ENCODE assay signal across 17 cellular contexts in genomic region chr14:81363746-81364400, GRCh38. TPM values are rescaled to one million over a fixed set of nuclear protein-coding genes. Genes with fewer than 3 reads are reported as not detected.
DNase-seq lines count a peak whose midpoint lies in the region; FAIRE-seq and TF ChIP-seq lines count a peak whose summit lies in the region.
"Had no signal": no experiment of that assay in that cellular context is flagged by ENCODE, and none has a peak within 500 bp of the region (broad histone marks: within the 10 kb centered on the region; RNA-seq: fewer than 3 reads in every experiment).

No MANE protein-coding gene starts in this region.

- no peak overlapping the region for H3K18ac ChIP-seq in mesenchymal stem cell (ENCODE audit: low read depth in 1 of 2, low read length in 2 of 2)

- no peak overlapping the region for H4K8ac ChIP-seq in mesenchymal stem cell (ENCODE audit: low read length)

- H3K36me3 ChIP-seq in mesenchymal stem cell (ENCODE audit: control insufficient read depth in 1 of 2, insufficient read depth in 2 of 2, low read depth in 1 of 2, low read length in 2 of 2) (peaks cover 0 to 12% of the 10 kb centered on the region in 2 experiments), small intestine (ENCODE audit: control insufficient read depth in 2 of 2, insufficient read depth in 2 of 2, low read length in 2 of 2) (no peaks in the 10 kb centered on the region), esophagus muscularis mucosa (no peaks in the 10 kb centered on the region)
- H3K36me3 ChIP-seq: tibial artery had no signal

- DNase-seq in DMS 273 treated with DMSO at 0.1 percent for 48 hours (lab: John Stamatoyannopoulos, UW), result peak; percentile 89
- DNase-seq in NCI-H2171 (lab: John Stamatoyannopoulos, UW), result peak; percentile 77
- no peak for DNase-seq in mesenchymal stem cell
- no peak for DNase-seq in NCI-H146 (lab: John Stamatoyannopoulos, UW)
- DNase-seq in small intestine, result no peak
- DNase-seq in SIG-M5 treated with dmso at 0.1 percent for 504 hours (lab: John Stamatoyannopoulos, UW; ENCODE audit: unreplicated experiment), result no peak
- DNase-seq in esophagus muscularis mucosa (ENCODE audit: extremely low spot score), result no peak
- DNase-seq: activated CD4-positive, alpha-beta T cell treated with anti-CD3 and anti-CD28 coated beads, Interleukin-2, amount 50 U/mL, for 48 hours; activated T-cell treated with anti-CD3 and anti-CD28 coated beads, Interleukin-2, amount 50 U/mL, for 48 hours; DND-41; glutamatergic neuron; NCI-H2029; SHP77 treated with DMSO at 0.1 percent for 48 hours; stimulated activated CD4-positive, alpha-beta T cell treated with anti-CD3 and anti-CD28 coated beads, Interleukin-4, amount 100 ng/mL, for 4 hours; tibial artery had no signal

- no peak overlapping the region for H3K4ac ChIP-seq in mesenchymal stem cell (ENCODE audit: low read depth in 1 of 2, low read length in 2 of 2)

- TF ChIP-seq EP300 in esophagus muscularis mucosa (IDR thresholded peaks at IDR 0.05), result no peak

- no peak overlapping the region for H3K23ac ChIP-seq in mesenchymal stem cell (ENCODE audit: low read length in 2 of 2)

- FAIRE-seq in small intestine (lab: Jason Lieb, UNC), result no peak

- H2BK120ac ChIP-seq in mesenchymal stem cell (ENCODE audit: low read depth, low read length), result no peak overlapping the region

- H3K27me3 Mint-ChIP-seq in brain, result no peaks in the 10 kb centered on the region

- no peak overlapping the region for H2AK5ac ChIP-seq in mesenchymal stem cell (ENCODE audit: low read length, severe bottlenecking)

- intact Hi-C loops in esophagus muscularis mucosa (cut with DNase I), result no loop called here

- no peak overlapping the region for H3K4me2 ChIP-seq in mesenchymal stem cell (ENCODE audit: low read length, poor library complexity, severe bottlenecking)

- H3K27ac ChIP-seq in mesenchymal stem cell (ENCODE audit: low read length, poor library complexity, severe bottlenecking) (no peak overlapping the region), small intestine (ENCODE audit: low read depth in 1 of 2, low read length in 1 of 2) (no peak overlapping the region), esophagus muscularis mucosa (replicated peaks in 1 of 4) (peak overlapping the region in 1 of 4 donors; percentile 5)

- H2BK15ac ChIP-seq in mesenchymal stem cell (ENCODE audit: low read depth, poor library complexity, severe bottlenecking), result no peak overlapping the region

- H3K4me3 ChIP-seq in mesenchymal stem cell (ENCODE audit: insufficient read depth in 1 of 2, low read depth in 1 of 2, low read length in 2 of 2), result peak overlapping the region in 1 of 2 experiments; percentile 46
- H3K4me3 ChIP-seq in small intestine (ENCODE audit: low read depth in 1 of 2, low read length in 2 of 2), result no peak overlapping the region
- H3K4me3 ChIP-seq in esophagus muscularis mucosa, result no peak overlapping the region
- H3K4me3 ChIP-seq: tibial artery had no signal

- H4K91ac ChIP-seq in mesenchymal stem cell (ENCODE audit: low read length), result no peak overlapping the region

- no peak overlapping the region for H2BK12ac ChIP-seq in mesenchymal stem cell (ENCODE audit: low read length in 2 of 2)

- TF ChIP-seq CTCF in brain (conservative IDR thresholded peaks at IDR 0.05), result no peak
- no peak for TF ChIP-seq CTCF in esophagus muscularis mucosa (IDR thresholded peaks at IDR 0.05)

- peaks cover 0 to 3% (median 0%) of the 10 kb centered on the region in 5 experiments for H3K9me3 Mint-ChIP-seq in brain
- H3K9me3 Mint-ChIP-seq: CD14-positive monocyte had no signal

- no peak overlapping the region for H3K14ac ChIP-seq in mesenchymal stem cell (ENCODE audit: low read length in 2 of 2)

- no peaks in the 10 kb centered on the region for H3K36me3 Mint-ChIP-seq in brain
- H3K36me3 Mint-ChIP-seq: CD14-positive monocyte had no signal

- peaks cover 39% of the 10 kb centered on the region for H3K4me1 Mint-ChIP-seq in brain
- H3K4me1 Mint-ChIP-seq: CD14-positive monocyte had no signal

- no peak overlapping the region for H2AFZ ChIP-seq in mesenchymal stem cell (ENCODE audit: low read depth, low read length)

- no peaks in the 10 kb centered on the region for H3K79me1 ChIP-seq in mesenchymal stem cell (replicated peaks; ENCODE audit: low read length, poor library complexity, severe bottlenecking)

- peak overlapping the region in 2 of 5 experiments; percentile 45 to 52 for H3K4me3 Mint-ChIP-seq in brain
- H3K4me3 Mint-ChIP-seq: CD14-positive monocyte had no signal

- no peaks in the 10 kb centered on the region for H3K9me3 ChIP-seq in mesenchymal stem cell (ENCODE audit: control insufficient read depth, low read length)
- H3K9me3 ChIP-seq in small intestine (ENCODE audit: control insufficient read depth, low read depth), result no peaks in the 10 kb centered on the region
- H3K9me3 ChIP-seq in esophagus muscularis mucosa, result no peaks in the 10 kb centered on the region
- H3K9me3 ChIP-seq: tibial artery had no signal

- 74% methylated on average over 4 of the region's 4 CpGs for WGBS in mesenchymal stem cell
- WGBS in small intestine, 3 donors, result 69 to 80% (median 74%) methylated on average over 4 of the region's 4 CpGs
- 34% methylated on average over 4 of the region's 4 CpGs for WGBS in esophagus muscularis mucosa

- no peaks in the 10 kb centered on the region for H3K4me1 ChIP-seq in mesenchymal stem cell (ENCODE audit: control insufficient read depth, insufficient read depth, low read depth, low read length)
- no peaks in the 10 kb centered on the region for H3K4me1 ChIP-seq in small intestine (ENCODE audit: control insufficient read depth in 2 of 2, insufficient read depth in 1 of 2, low read depth in 1 of 2, low read length in 1 of 2)
- H3K4me1 ChIP-seq in esophagus muscularis mucosa, result no peaks in the 10 kb centered on the region
- H3K4me1 ChIP-seq: tibial artery had no signal

- no peak for TF ChIP-seq POLR2A in esophagus muscularis mucosa (IDR thresholded peaks at IDR 0.05; ENCODE audit: low read depth)

- no peak overlapping the region for H2BK5ac ChIP-seq in mesenchymal stem cell (ENCODE audit: low read depth, low read length, poor library complexity, severe bottlenecking)

- peak overlapping the region; percentile 76 for H3K9ac ChIP-seq in mesenchymal stem cell (ENCODE audit: low read length)

- peak overlapping the region; percentile 32 to 93 (median 84) for H3K27ac Mint-ChIP-seq in brain
- H3K27ac Mint-ChIP-seq: CD14-positive monocyte had no signal

- H3K27me3 ChIP-seq in mesenchymal stem cell (ENCODE audit: control insufficient read depth in 1 of 2, insufficient read depth in 1 of 2, low read length in 2 of 2) (peaks cover 0 to 7% of the 10 kb centered on the region in 2 experiments), small intestine (ENCODE audit: control insufficient read depth in 2 of 2, insufficient read depth in 2 of 2, low read length in 2 of 2) (no peaks in the 10 kb centered on the region), esophagus muscularis mucosa (peaks cover 0 to 4% (median 0%) of the 10 kb centered on the region in 4 donors)
- H3K27me3 ChIP-seq: tibial artery had no signal

RNA-seq across cellular contexts. Expression of gene STON2, which starts 36.3 kb away (rescaled TPM):
- polyA plus RNA-seq in brain (ENCODE audit: insufficient read depth, low read depth, low replicate concordance) (8.6 TPM), small intestine (1 to 10 TPM; 3.4 to 4.9 (median 3.7) TPM)
- not detected for polyA plus RNA-seq in mesenchymal stem cell (2013, experiment 1 of 2)
- polyA plus RNA-seq in mesenchymal stem cell (2013, experiment 2 of 2), result not detected
- 1 to 10 TPM; 7.6 to 9.6 (median 8.8) TPM for total RNA-seq in esophagus muscularis mucosa

Comparison
In these comparisons a context has a peak if more than half of its experiments do, and no peak if none do; other contexts are left out.
1. DNase-seq: peak in DMS 273 treated with DMSO at 0.1 percent for 48 hours (single experiment) and NCI-H2171 (single experiment); none in mesenchymal stem cell (single experiment), NCI-H146 (single experiment), small intestine (single experiment), SIG-M5 treated with dmso at 0.1 percent for 504 hours (single experiment) and esophagus muscularis mucosa (single experiment).